11 cellular contexts compared by ENCODE assay signal in genomic region chr3:194314669-194315068, GRCh38. TPM values are rescaled to one million over a fixed set of nuclear protein-coding genes. Genes with fewer than 3 reads are reported as not detected.
DNase-seq lines count a peak whose midpoint lies in the region; ATAC-seq, FAIRE-seq and TF ChIP-seq lines count a peak whose summit lies in the region.
"Had no signal": no experiment of that assay in that cellular context is flagged by ENCODE, and none has a peak within 500 bp of the region (broad histone marks: within the 10 kb centered on the region; RNA-seq: fewer than 3 reads in every experiment).

No MANE protein-coding gene starts in this region.

- intact Hi-C loops in Caco-2 (cut with micrococcal nuclease; ENCODE audit: unreplicated experiment), result loop anchor here (1.0 kb wide), 7 partner anchors 18 to 649 kb away; partner anchors contain the start of gene HES1

- no peak overlapping the region for H2AK5ac ChIP-seq in trophoblast cell (ENCODE audit: low read length)

- H3K18ac ChIP-seq in trophoblast cell (ENCODE audit: low read length), result peak overlapping the region; percentile 37

- ATAC-seq in GM18870 (IDR thresholded peaks at IDR 0.05; ENCODE audit: unreplicated experiment), result no peak

- H3K4me2 ChIP-seq in trophoblast cell (ENCODE audit: low read length), result peak overlapping the region; percentile 73

- H3K23ac ChIP-seq in trophoblast cell (ENCODE audit: low read length), result no peak overlapping the region

- H3K36me3 Mint-ChIP-seq in Caco-2 (ENCODE audit: insufficient read depth, unreplicated experiment), result peaks cover 16% of the 10 kb centered on the region

- DNase-seq in Caco-2 (no peak), NT2/D1 (ENCODE audit: low read depth, low spot score) (no peak), epithelial cell of proximal tubule (ENCODE audit: low read depth) (no peak), trophoblast cell (no peak), caudate nucleus (lab: John Stamatoyannopoulos, UW) (no peak), DMS79 (lab: John Stamatoyannopoulos, UW) (no peak), H54 (ENCODE audit: insufficient read length, low spot score) (no peak)

- peak overlapping the region; percentile 65 for H2BK120ac ChIP-seq in trophoblast cell (ENCODE audit: insufficient read depth, low read length, poor library complexity)

- H3K4me1 ChIP-seq in Caco-2 (peaks cover 35% of the 10 kb centered on the region), NT2/D1 (ENCODE audit: insufficient read depth, insufficient read length) (peaks cover 16% of the 10 kb centered on the region), trophoblast cell (ENCODE audit: control insufficient read depth in 1 of 2, insufficient read depth in 2 of 2, low read length in 2 of 2) (peaks cover 17 to 19% of the 10 kb centered on the region in 2 experiments)

- H4K91ac ChIP-seq in trophoblast cell (ENCODE audit: low read depth, low read length), result peak overlapping the region; percentile 84

- no peaks in the 10 kb centered on the region for H3K27me3 Mint-ChIP-seq in Caco-2 (ENCODE audit: insufficient read depth, unreplicated experiment)

- peaks cover 45% of the 10 kb centered on the region for H3K4me1 Mint-ChIP-seq in Caco-2 (ENCODE audit: low read depth, unreplicated experiment)

- H3K9ac ChIP-seq in NT2/D1 (ENCODE audit: insufficient read length, low read depth), result peak overlapping the region; percentile 84
- H3K9ac ChIP-seq in trophoblast cell (ENCODE audit: low read length), result no peak overlapping the region

- no peaks in the 10 kb centered on the region for H3K27me3 ChIP-seq in Caco-2 (replicated peaks; ENCODE audit: control insufficient read depth, insufficient read depth, low read length)
- H3K27me3 ChIP-seq in NT2/D1 (ENCODE audit: insufficient read depth, insufficient read length), result peaks cover 9% of the 10 kb centered on the region
- H3K27me3 ChIP-seq in trophoblast cell (ENCODE audit: insufficient read depth, low read length), result peaks cover 6% of the 10 kb centered on the region

- no peak for TF ChIP-seq CTCF in Caco-2 (IDR thresholded peaks at IDR 0.05; ENCODE audit: insufficient read depth in 1 of 2, low read depth in 1 of 2, low read length in 1 of 2, severe bottlenecking in 1 of 2, unreplicated experiment in 1 of 2)
- TF ChIP-seq CTCF in epithelial cell of proximal tubule (conservative IDR thresholded peaks at IDR 0.05; ENCODE audit: low read depth, low read length), result no peak

- WGBS in trophoblast cell (ENCODE audit: extremely low coverage, insufficient coverage, insufficient read length), result no CpG with 5 or more reads among the region's 10 CpGs

- H2BK12ac ChIP-seq in trophoblast cell (ENCODE audit: low read length), result peak overlapping the region; percentile 32

- H3K36me3 ChIP-seq in Caco-2 (ENCODE audit: control insufficient read depth, insufficient read depth, low read length) (no peaks in the 10 kb centered on the region), NT2/D1 (ENCODE audit: insufficient read depth, insufficient read length, low read length) (no peaks in the 10 kb centered on the region), trophoblast cell (ENCODE audit: control insufficient read depth in 1 of 2, insufficient read depth in 2 of 2, low read length in 2 of 2) (no peaks in the 10 kb centered on the region)
- H3K36me3 ChIP-seq: heart right ventricle had no signal

- peaks cover 17% of the 10 kb centered on the region for H3K9me3 ChIP-seq in Caco-2
- H3K9me3 ChIP-seq in NT2/D1 (ENCODE audit: insufficient read depth, low read length), result peaks cover 31% of the 10 kb centered on the region
- peaks cover 11% of the 10 kb centered on the region for H3K9me3 ChIP-seq in trophoblast cell (ENCODE audit: insufficient read depth, low read depth, low read length)

- TF ChIP-seq POLR2A in H54 (IDR thresholded peaks at IDR 0.05; ENCODE audit: low read depth, low read length), result no peak

- CTCF ChIA-PET in Caco-2 (lab: Charles Lee), result interaction anchor here (1.4 to 1.5 kb wide), 2 partner anchors 25 to 256 kb away, joined by 5 read pairs; no protein-coding TSS in a partner anchor

- H4K8ac ChIP-seq in trophoblast cell (ENCODE audit: low read depth, low read length), result peak overlapping the region; percentile 11

- H4K12ac ChIP-seq in trophoblast cell (ENCODE audit: low read depth, low read length), result no peak overlapping the region

- H3K14ac ChIP-seq in trophoblast cell (ENCODE audit: low read length), result peak overlapping the region; percentile 2

- no peak overlapping the region for H3K27ac ChIP-seq in trophoblast cell (ENCODE audit: low read depth, low read length)
- no peak overlapping the region for H3K27ac ChIP-seq in caudate nucleus (ENCODE audit: low read depth, low read length)

- H3K4me3 Mint-ChIP-seq in Caco-2 (ENCODE audit: unreplicated experiment), result peak overlapping the region; percentile 85

- H2BK5ac ChIP-seq in trophoblast cell (ENCODE audit: low read depth, low read length, poor library complexity), result no peak overlapping the region

- H3K4me3 ChIP-seq in Caco-2 (ENCODE audit: low read depth, low read length) (no peak overlapping the region), NT2/D1 (ENCODE audit: insufficient read length, low read depth) (peak overlapping the region; percentile 39), epithelial cell of proximal tubule (ENCODE audit: low read depth, low read length) (peak overlapping the region; percentile 38), trophoblast cell (ENCODE audit: low read depth, low read length) (no peak overlapping the region)

- POLR2A ChIA-PET in Caco-2 (lab: Charles Lee), result interaction anchor here (1.0 to 1.2 kb wide), 2 partner anchors 176 to 534 kb away, joined by 3 to 4 read pairs; no protein-coding TSS in a partner anchor

- H2AFZ ChIP-seq in trophoblast cell (ENCODE audit: insufficient read depth, low read length, poor library complexity), result no peak overlapping the region

- peaks cover 11% of the 10 kb centered on the region for H3K9me3 Mint-ChIP-seq in Caco-2 (ENCODE audit: unreplicated experiment)

- peak overlapping the region; percentile 93 for H3K27ac Mint-ChIP-seq in Caco-2 (ENCODE audit: unreplicated experiment)

- no peak for FAIRE-seq in H54 (lab: Jason Lieb, UNC)

- peak overlapping the region; percentile 1 for H3K4ac ChIP-seq in trophoblast cell (ENCODE audit: low read depth, low read length)

- peaks cover 7% of the 10 kb centered on the region for H3K79me1 ChIP-seq in trophoblast cell (ENCODE audit: low read length)

- no TSS peak for BruUV-seq in Caco-2 (replicated peaks; lab: Mats Ljungman, UMichigan)

- H3K79me2 ChIP-seq in trophoblast cell (ENCODE audit: control insufficient read depth, insufficient read depth, low read length, poor library complexity), result no peaks in the 10 kb centered on the region

RNA-seq across cellular contexts. Expression of gene CPN2, which starts 36.5 kb away (rescaled TPM):
- total RNA-seq in Caco-2 (2022), result not detected in 2 replicates
- total RNA-seq in epithelial cell of proximal tubule, result not detected in 2 replicates
- 0.01 TPM in 2 replicates for polyA plus RNA-seq in trophoblast cell (2013)
- total RNA-seq: activated CD8-positive, alpha-beta memory T cell treated with anti-CD3 and anti-CD28 coated beads for 36 hours; urinary bladder had no signal

RNA-seq across cellular contexts. Expression of gene LRRC15, which starts 54.9 kb away (rescaled TPM):
- 0.09 and 0.16 TPM in 2 replicates for total RNA-seq in Caco-2 (2022)
- total RNA-seq in epithelial cell of proximal tubule, result not detected in 2 replicates
- 2.4 and 2.6 TPM in 2 replicates for polyA plus RNA-seq in trophoblast cell (2013)
- total RNA-seq: activated CD8-positive, alpha-beta memory T cell treated with anti-CD3 and anti-CD28 coated beads for 36 hours had no signal

Comparison
In these comparisons a context has a peak if more than half of its experiments do, and no peak if none do; other contexts are left out.
1. H3K4me3 ChIP-seq: peak in NT2/D1 (single experiment) and epithelial cell of proximal tubule (single experiment); none in Caco-2 (single experiment) and trophoblast cell (single experiment).